9 cellular contexts compared by ENCODE assay signal in the genomic region with DNA sequence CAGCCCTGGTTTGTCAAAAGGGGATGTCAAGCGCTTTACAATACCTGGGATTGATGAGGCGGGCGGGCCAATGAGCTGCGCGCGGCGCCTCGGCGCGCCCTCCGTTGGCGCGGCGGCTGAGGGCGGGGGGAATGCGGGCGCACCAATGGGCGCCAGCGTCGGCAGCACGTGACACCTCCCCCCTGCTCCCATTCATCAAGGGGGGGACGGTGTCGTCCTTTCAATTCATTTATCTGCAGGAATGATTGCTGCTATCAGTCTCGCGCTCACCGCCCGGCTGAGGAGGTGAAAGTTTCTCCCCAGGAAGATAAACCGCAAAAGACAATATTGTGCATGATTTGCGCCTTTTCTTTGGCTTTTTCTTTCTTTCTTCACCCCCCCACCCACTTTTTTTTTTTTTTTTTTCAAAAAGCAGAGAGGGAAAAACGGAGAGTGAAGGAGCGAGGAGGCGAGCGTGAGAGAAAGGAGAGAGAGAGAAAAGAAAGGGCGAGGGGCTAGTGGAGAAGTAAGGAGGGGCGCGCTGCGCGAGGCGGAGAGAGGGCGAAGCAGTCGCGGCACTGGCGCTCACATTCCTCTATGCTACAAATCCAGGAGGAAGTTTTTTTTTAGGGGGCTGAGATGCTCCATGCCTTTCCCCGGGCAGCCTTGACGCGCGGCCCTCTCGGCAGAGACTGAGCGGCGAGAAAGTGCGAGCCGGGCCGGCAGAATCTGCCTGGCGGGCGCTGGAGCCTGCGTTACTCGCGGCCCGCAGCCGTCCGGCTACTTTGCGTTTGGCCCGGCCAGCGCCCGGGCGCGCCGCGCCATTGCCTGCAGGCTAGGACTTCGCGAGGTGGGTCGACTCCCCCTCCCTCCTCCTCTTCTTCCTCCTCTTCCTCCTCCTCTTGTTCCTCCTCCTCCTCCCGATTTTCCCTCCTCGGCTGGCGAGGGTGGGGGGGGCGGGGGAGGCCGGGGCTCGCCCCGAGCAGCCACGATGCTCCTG. TPM values are rescaled to one million over a fixed set of nuclear protein-coding genes. Genes with fewer than 3 reads are reported as not detected.
A peak's percentile ranks its signal among the peaks of the same experiment; 100 is the strongest.
DNase-seq lines count a peak whose midpoint lies in the region; ATAC-seq and TF ChIP-seq lines count a peak whose summit lies in the region.
"Had no signal": no experiment of that assay in that cellular context is flagged by ENCODE, and none has a peak within 500 bp of the region (broad histone marks: within the 10 kb centered on the region; RNA-seq: fewer than 3 reads in every experiment).

A gene (plus strand): TSS at position 223 of the 979 bp plus-strand sequence. CDS start 748 bp downstream, at position 971.

- intact Hi-C loops in ascending aorta (cut with DNase I) (no loop called here), testis (cut with DNase I; ENCODE audit: low total_unique reads) (no loop called here), left lung (cut with DNase I) (no loop called here)

- H3K36me3 ChIP-seq in ascending aorta (no peaks in the 10 kb centered on the region), testis (ENCODE audit: low read depth, missing control alignments) (no peaks in the 10 kb centered on the region), left lung (no peaks in the 10 kb centered on the region)

- peaks cover 94% of the 10 kb centered on the region for H3K27me3 Mint-ChIP-seq in activated naive CD4-positive, alpha-beta T cell treated with anti-CD3 and anti-CD28 coated beads, Interleukin-2, amount 10 ng/mL, durations not matched to agents 7 days and 5 days

- H3K9me3 ChIP-seq in ascending aorta (peaks cover 0 to 4% of the 10 kb centered on the region in 2 donors), testis (no peaks in the 10 kb centered on the region), left lung (no peaks in the 10 kb centered on the region)

- H3K4me1 ChIP-seq in ascending aorta (peaks cover 9% of the 10 kb centered on the region in 2 donors), testis (peaks cover 7% of the 10 kb centered on the region), left lung (peaks cover 7 to 26% of the 10 kb centered on the region in 2 donors)

- TF ChIP-seq POLR2A in testis (IDR thresholded peaks at IDR 0.05) (no peak), erythroblast (IDR thresholded peaks at IDR 0.05; ENCODE audit: low read length) (no peak)

- peaks cover 14% of the 10 kb centered on the region for H3K4me1 Mint-ChIP-seq in activated naive CD4-positive, alpha-beta T cell treated with anti-CD3 and anti-CD28 coated beads, Interleukin-2, amount 10 ng/mL, durations not matched to agents 7 days and 5 days

- peak within 1 kb of the TSS; percentile 35 to 52 for H3K4me3 ChIP-seq in ascending aorta
- H3K4me3 ChIP-seq in testis: peak within 1 kb of the TSS; percentile 3 to 26
- no peak within 1 kb of the TSS for H3K4me3 ChIP-seq in left lung

- CTCF ChIA-PET in activated naive CD4-positive, alpha-beta T cell treated with anti-CD3 and anti-CD28 coated beads, Interleukin-2, amount 10 ng/mL, durations not matched to agents 7 days and 5 days (lab: Charles Lee): no interaction called here

- no peak for TF ChIP-seq CTCF in ascending aorta (IDR thresholded peaks at IDR 0.05)
- no peak for TF ChIP-seq CTCF in testis (IDR thresholded peaks at IDR 0.05)
- no peak for TF ChIP-seq CTCF in left lung (IDR thresholded peaks at IDR 0.05)

- peak within 1 kb of the TSS; percentile 52 for H3K4me3 Mint-ChIP-seq in activated naive CD4-positive, alpha-beta T cell treated with anti-CD3 and anti-CD28 coated beads, Interleukin-2, amount 10 ng/mL, durations not matched to agents 7 days and 5 days

- peak within 1 kb of the TSS; percentile 84 for H3K27ac Mint-ChIP-seq in activated naive CD4-positive, alpha-beta T cell treated with anti-CD3 and anti-CD28 coated beads, Interleukin-2, amount 10 ng/mL, durations not matched to agents 7 days and 5 days

- no peak for ATAC-seq in left lung
- ATAC-seq in HG02610 (IDR thresholded peaks at IDR 0.05; ENCODE audit: unreplicated experiment): no peak

- H3K27me3 ChIP-seq in ascending aorta: peaks cover 62% of the 10 kb centered on the region
- H3K27me3 ChIP-seq in testis: no peaks in the 10 kb centered on the region
- H3K27me3 ChIP-seq in left lung: peaks cover 98 to 100% of the 10 kb centered on the region in 2 donors

- H3K27ac ChIP-seq in ascending aorta (no peak within 1 kb of the TSS), testis (no peak within 1 kb of the TSS), left lung (no peak within 1 kb of the TSS)

- no peak for DNase-seq in activated naive CD4-positive, alpha-beta T cell treated with anti-CD3 and anti-CD28 coated beads, Interleukin-2, amount 10 ng/mL, durations not matched to agents 7 days and 5 days
- DNase-seq in activated naive CD4-positive, alpha-beta T cell (lab: John Stamatoyannopoulos, UW): no peak
- DNase-seq in ascending aorta (ENCODE audit: low spot score in 2 of 2) (no peak), medulla oblongata (ENCODE audit: extremely low spot score) (peak; percentile 86), testis (peak; percentile 58), left lung (no peak), erythroblast (lab: John Stamatoyannopoulos, UW) (no peak)

- peaks cover 12% of the 10 kb centered on the region for H3K9me3 Mint-ChIP-seq in activated naive CD4-positive, alpha-beta T cell treated with anti-CD3 and anti-CD28 coated beads, Interleukin-2, amount 10 ng/mL, durations not matched to agents 7 days and 5 days

- peaks cover 29% of the 10 kb centered on the region for H3K36me3 Mint-ChIP-seq in activated naive CD4-positive, alpha-beta T cell treated with anti-CD3 and anti-CD28 coated beads, Interleukin-2, amount 10 ng/mL, durations not matched to agents 7 days and 5 days

- 8 to 11% methylated on average over 46 to 79 of the region's 80 CpGs for WGBS in testis, 2 donors

RNA-seq across cellular contexts. Expression of the gene that starts here (rescaled TPM):
- 1.5 TPM for total RNA-seq in ascending aorta
- 1 to 10 TPM; 3.3 to 3.5 TPM for total RNA-seq in testis
- polyA plus RNA-seq in testis (ENCODE audit: insufficient read depth, low read depth, low replicate concordance): 1.4 TPM
- total RNA-seq in left lung: under 1 TPM in 1 of 2 donors, not detected in 1; 0.55 TPM
- total RNA-seq: T-helper 2 cell treated with Interferon-gamma antibody and Interleukin-4, amounts not matched to agents 100 ng/mL and 5 ng/mL, for 36 hours had no signal

Comparison
In these comparisons a context has a peak if more than half of its experiments do, and no peak if none do; other contexts are left out.
1. DNase-seq: peak in medulla oblongata (single experiment) and testis (single experiment); none in activated naive CD4-positive, alpha-beta T cell treated with anti-CD3 and anti-CD28 coated beads, Interleukin-2, amount 10 ng/mL, durations not matched to agents 7 days and 5 days (single experiment), activated naive CD4-positive, alpha-beta T cell (0 of 4), ascending aorta (0 of 2), left lung (0 of 2) and erythroblast (0 of 2).
2. H3K4me3 ChIP-seq: peak in ascending aorta (2 of 2) and testis (2 of 2); none in left lung (0 of 2).